37 cellular contexts compared by ENCODE assay signal in genomic region chr9:129375845-129376244, GRCh38.
"Had no signal": no experiment of that assay in that cellular context is flagged by ENCODE, and none has a peak within 500 bp of the region (broad histone marks: within the 10 kb centered on the region; RNA-seq: fewer than 3 reads in every experiment).

No MANE protein-coding gene starts in this region.

- H3K4me3 ChIP-seq: adrenal gland, ascending aorta, body of pancreas, breast epithelium, cardiac muscle cell had no signal

- H3K36me3 ChIP-seq: adrenal gland, ascending aorta, brain microvascular endothelial cell, breast epithelium, cardiac muscle cell had no signal

- H3K9me3 Mint-ChIP-seq: activated naive CD4-positive, alpha-beta T cell treated with anti-CD3 and anti-CD28 coated beads for 36 hours; activated naive CD4-positive, alpha-beta T cell treated with anti-CD3 and anti-CD28 coated beads, Interleukin-2, amount 10 ng/mL, durations not matched to agents 7 days and 5 days; activated naive CD4-positive, alpha-beta T cell treated with anti-CD3 and anti-CD28 coated beads, Interleukin-2, amount 50 U/mL, for 24 hours; activated naive CD4-positive, alpha-beta T cell treated with anti-CD3 and anti-CD28 coated beads, Interleukin-2, amount 50 U/mL, for 72 hours; activated naive CD8-positive, alpha-beta T cell treated with anti-CD3 and anti-CD28 coated beads for 36 hours; activated naive CD8-positive, alpha-beta T cell treated with anti-CD3 and anti-CD28 coated beads, Interleukin-2, amount 10 ng/mL, durations not matched to agents 7 days and 5 days; activated naive CD8-positive, alpha-beta T cell treated with anti-CD3 and anti-CD28 coated beads, Interleukin-2, amount 50 U/mL, for 24 hours; activated T-cell treated with anti-CD3 and anti-CD28 coated beads, Interleukin-2, amount 50 U/mL, for 24 hours; activated T-cell treated with anti-CD3 and anti-CD28 coated beads, Interleukin-2, amount 50 U/mL, for 4 hours; activated T-helper 1 cell treated with anti-CD3 and anti-CD28 coated beads, Interleukin-12 subunit alpha, Interleukin-12 subunit beta, Interleukin-2, Interleukin-4 antibody, amounts not matched to agents 30 ng/mL and 10 ng/mL and 1 ng/mL, durations not matched to agents 14 hours and 24 hours and 36 hours; activated T-helper 17 cell treated with anti-CD3 and anti-CD28 coated beads, Interleukin-2, amount 50 U/mL, for 72 hours; activated T-helper 2 cell treated with anti-CD3 and anti-CD28 coated beads, Interferon-gamma antibody, Interleukin-2, Interleukin-4, amounts not matched to agents 10 μg/mL and 5 μg/mL and 100 μg/mL, durations not matched to agents 14 hours and 24 hours and 36 hours; central memory CD8-positive, alpha-beta T cell had no signal

- H3K4me1 Mint-ChIP-seq: activated naive CD4-positive, alpha-beta T cell treated with anti-CD3 and anti-CD28 coated beads, Interleukin-2, amount 10 ng/mL, durations not matched to agents 7 days and 5 days; activated naive CD4-positive, alpha-beta T cell treated with anti-CD3 and anti-CD28 coated beads, Interleukin-2, amount 50 U/mL, for 24 hours; activated naive CD8-positive, alpha-beta T cell treated with anti-CD3 and anti-CD28 coated beads for 36 hours; activated naive CD8-positive, alpha-beta T cell treated with anti-CD3 and anti-CD28 coated beads, Interleukin-2, amount 50 U/mL, for 24 hours; activated T-helper 17 cell treated with anti-CD3 and anti-CD28 coated beads, Interleukin-2, amount 50 U/mL, for 72 hours; central memory CD8-positive, alpha-beta T cell had no signal

- ATAC-seq: activated naive CD4-positive, alpha-beta T cell treated with anti-CD3 and anti-CD28 coated beads, Interleukin-2, amount 50 U/mL, for 72 hours; activated naive CD8-positive, alpha-beta T cell treated with anti-CD3 and anti-CD28 coated beads, Interleukin-2, amount 50 U/mL, for 24 hours; activated T-cell treated with anti-CD3 and anti-CD28 coated beads, Interleukin-2, amount 50 U/mL, for 4 hours; activated T-helper 17 cell treated with anti-CD3 and anti-CD28 coated beads, Interleukin-2, amount 50 U/mL, for 72 hours; body of pancreas had no signal

- FAIRE-seq: astrocyte, bronchial epithelial cell had no signal

- H3K4me3 Mint-ChIP-seq: activated naive CD4-positive, alpha-beta T cell treated with anti-CD3 and anti-CD28 coated beads for 36 hours; activated naive CD4-positive, alpha-beta T cell treated with anti-CD3 and anti-CD28 coated beads, Interleukin-2, amount 10 ng/mL, durations not matched to agents 7 days and 5 days; activated naive CD4-positive, alpha-beta T cell treated with anti-CD3 and anti-CD28 coated beads, Interleukin-2, amount 50 U/mL, for 24 hours; activated naive CD8-positive, alpha-beta T cell; activated naive CD8-positive, alpha-beta T cell treated with anti-CD3 and anti-CD28 coated beads for 36 hours; activated naive CD8-positive, alpha-beta T cell treated with anti-CD3 and anti-CD28 coated beads, Interleukin-2, amount 10 ng/mL, durations not matched to agents 7 days and 5 days; activated naive CD8-positive, alpha-beta T cell treated with anti-CD3 and anti-CD28 coated beads, Interleukin-2, amount 50 U/mL, for 24 hours; activated T-cell treated with anti-CD3 and anti-CD28 coated beads, Interleukin-2, amount 50 U/mL, for 24 hours; activated T-cell treated with anti-CD3 and anti-CD28 coated beads, Interleukin-2, amount 50 U/mL, for 4 hours; activated T-helper 1 cell treated with anti-CD3 and anti-CD28 coated beads, Interleukin-12 subunit alpha, Interleukin-12 subunit beta, Interleukin-2, Interleukin-4 antibody, amounts not matched to agents 30 ng/mL and 10 ng/mL and 1 ng/mL, durations not matched to agents 14 hours and 24 hours and 36 hours; activated T-helper 17 cell treated with anti-CD3 and anti-CD28 coated beads, Interleukin-2, amount 50 U/mL, for 72 hours; brain; central memory CD8-positive, alpha-beta T cell had no signal

- H3K27me3 Mint-ChIP-seq: activated naive CD4-positive, alpha-beta T cell treated with anti-CD3 and anti-CD28 coated beads, Interleukin-2, amount 50 U/mL, for 24 hours; activated naive CD8-positive, alpha-beta T cell; activated naive CD8-positive, alpha-beta T cell treated with anti-CD3 and anti-CD28 coated beads for 36 hours; activated naive CD8-positive, alpha-beta T cell treated with anti-CD3 and anti-CD28 coated beads, Interleukin-2, amount 50 U/mL, for 24 hours; activated T-cell treated with anti-CD3 and anti-CD28 coated beads, Interleukin-2, amount 50 U/mL, for 24 hours; activated T-helper 17 cell treated with anti-CD3 and anti-CD28 coated beads, Interleukin-2, amount 50 U/mL, for 72 hours; central memory CD8-positive, alpha-beta T cell had no signal

- H3K27ac ChIP-seq: adrenal gland, ascending aorta, body of pancreas, brain microvascular endothelial cell, breast epithelium, cardiac muscle cell had no signal

- DNase-seq: activated effector memory CD4-positive, alpha-beta T cell treated with Interleukin-2 at 50 U/mL for 16 hours; activated gamma-delta T cell; activated gamma-delta T cell treated with Interleukin-2 at 50 U/mL for 16 hours; activated naive CD4-positive, alpha-beta T cell; activated naive CD4-positive, alpha-beta T cell treated with anti-CD3 and anti-CD28 coated beads for 36 hours; activated naive CD4-positive, alpha-beta T cell treated with anti-CD3 and anti-CD28 coated beads, Interleukin-2, amount 10 ng/mL, durations not matched to agents 7 days and 5 days; activated naive CD4-positive, alpha-beta T cell treated with anti-CD3 and anti-CD28 coated beads, Interleukin-2, amount 50 U/mL, for 16 hours; activated naive CD4-positive, alpha-beta T cell treated with Interleukin-2 at 50 U/mL for 16 hours; activated naive CD8-positive, alpha-beta T cell treated with anti-CD3 and anti-CD28 coated beads for 36 hours; activated naive CD8-positive, alpha-beta T cell treated with anti-CD3 and anti-CD28 coated beads, Interleukin-2, amount 10 ng/mL, durations not matched to agents 7 days and 5 days; activated naive CD8-positive, alpha-beta T cell treated with anti-CD3 and anti-CD28 coated beads, Interleukin-2, amount 50 U/mL, for 24 hours; activated T-cell treated with anti-CD3 and anti-CD28 coated beads, Interleukin-2, amount 50 U/mL, for 1 hour; activated T-cell treated with anti-CD3 and anti-CD28 coated beads, Interleukin-2, amount 50 U/mL, for 4 hours; activated T-cell treated with anti-CD3 and anti-CD28 coated beads, Interleukin-2, amount 50 U/mL, for 48 hours; adrenal gland; amniotic stem cell; amygdala; anterior cingulate cortex; body of pancreas; brain microvascular endothelial cell; caudate nucleus; central memory CD4-positive, alpha-beta T cell; cerebellar nuclear complex had no signal

- H3K27ac Mint-ChIP-seq: activated naive CD4-positive, alpha-beta T cell treated with anti-CD3 and anti-CD28 coated beads for 36 hours; activated naive CD4-positive, alpha-beta T cell treated with anti-CD3 and anti-CD28 coated beads, Interleukin-2, amount 10 ng/mL, durations not matched to agents 7 days and 5 days; activated naive CD4-positive, alpha-beta T cell treated with anti-CD3 and anti-CD28 coated beads, Interleukin-2, amount 50 U/mL, for 24 hours; activated naive CD4-positive, alpha-beta T cell treated with anti-CD3 and anti-CD28 coated beads, Interleukin-2, amount 50 U/mL, for 72 hours; activated naive CD8-positive, alpha-beta T cell; activated naive CD8-positive, alpha-beta T cell treated with anti-CD3 and anti-CD28 coated beads for 36 hours; activated naive CD8-positive, alpha-beta T cell treated with anti-CD3 and anti-CD28 coated beads, Interleukin-2, amount 10 ng/mL, durations not matched to agents 7 days and 5 days; activated naive CD8-positive, alpha-beta T cell treated with anti-CD3 and anti-CD28 coated beads, Interleukin-2, amount 50 U/mL, for 24 hours; activated T-cell treated with anti-CD3 and anti-CD28 coated beads, Interleukin-2, amount 50 U/mL, for 24 hours; activated T-helper 1 cell treated with anti-CD3 and anti-CD28 coated beads, Interleukin-12 subunit alpha, Interleukin-12 subunit beta, Interleukin-2, Interleukin-4 antibody, amounts not matched to agents 30 ng/mL and 10 ng/mL and 1 ng/mL, durations not matched to agents 14 hours and 24 hours and 36 hours; activated T-helper 17 cell treated with anti-CD3 and anti-CD28 coated beads, Interleukin-2, amount 50 U/mL, for 72 hours; activated T-helper 2 cell treated with anti-CD3 and anti-CD28 coated beads, Interferon-gamma antibody, Interleukin-2, Interleukin-4, amounts not matched to agents 10 μg/mL and 5 μg/mL and 100 μg/mL, durations not matched to agents 14 hours and 24 hours and 36 hours; brain had no signal

- H3K27me3 ChIP-seq: adrenal gland, ascending aorta, body of pancreas, brain microvascular endothelial cell, breast epithelium, cardiac muscle cell had no signal

- H3K4me1 ChIP-seq: adrenal gland, ascending aorta, body of pancreas, breast epithelium had no signal

- H3K36me3 Mint-ChIP-seq: activated naive CD4-positive, alpha-beta T cell treated with anti-CD3 and anti-CD28 coated beads, Interleukin-2, amount 10 ng/mL, durations not matched to agents 7 days and 5 days; activated naive CD4-positive, alpha-beta T cell treated with anti-CD3 and anti-CD28 coated beads, Interleukin-2, amount 50 U/mL, for 24 hours; activated naive CD4-positive, alpha-beta T cell treated with anti-CD3 and anti-CD28 coated beads, Interleukin-2, amount 50 U/mL, for 72 hours; activated naive CD8-positive, alpha-beta T cell; activated naive CD8-positive, alpha-beta T cell treated with anti-CD3 and anti-CD28 coated beads for 36 hours; activated naive CD8-positive, alpha-beta T cell treated with anti-CD3 and anti-CD28 coated beads, Interleukin-2, amount 10 ng/mL, durations not matched to agents 7 days and 5 days; brain had no signal

- H3K9me3 ChIP-seq: adrenal gland, body of pancreas, breast epithelium had no signal
